8 cellular contexts compared by ENCODE assay signal in the genomic region with DNA sequence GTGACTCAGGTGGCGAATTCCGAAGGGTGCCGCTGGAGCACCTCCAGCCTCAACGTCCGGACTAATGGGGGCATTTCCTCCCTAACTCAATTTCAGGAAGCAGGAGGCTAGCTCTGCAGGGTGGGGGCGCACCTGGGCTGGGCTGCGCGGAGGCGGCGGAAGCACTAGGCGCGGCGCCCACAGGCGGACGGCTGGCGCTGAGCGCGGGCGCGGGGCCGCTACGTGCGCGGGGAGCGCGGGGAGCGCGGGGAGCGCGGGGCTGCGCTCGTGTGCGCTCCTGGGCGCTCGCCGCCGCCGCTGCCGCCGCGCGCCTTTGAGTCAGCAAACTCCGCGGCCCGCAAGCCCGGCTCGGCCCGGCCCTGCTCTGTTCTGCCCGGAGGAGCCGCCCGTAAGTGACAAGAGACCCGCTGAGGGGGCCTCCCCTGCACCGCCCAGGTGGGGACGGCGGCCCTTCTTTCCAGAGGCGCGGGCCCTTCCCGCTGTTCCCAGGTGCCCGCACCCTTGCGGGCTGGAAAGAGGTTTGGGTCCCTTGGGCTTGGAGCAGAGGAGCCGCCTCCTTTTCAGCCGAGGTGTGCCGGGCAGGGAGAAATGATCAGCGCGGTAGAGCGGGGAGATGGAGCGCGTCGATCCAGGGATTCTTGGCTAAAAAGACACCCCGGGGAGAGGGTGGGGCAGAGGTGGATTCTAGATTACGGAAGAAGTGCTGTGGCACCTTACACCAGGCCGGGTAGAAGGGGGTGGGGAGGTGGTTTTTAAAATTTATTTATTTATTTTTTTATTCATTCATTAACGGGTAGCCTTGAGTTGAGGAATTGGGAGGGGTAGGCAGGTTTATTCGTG. TPM values are rescaled to one million over a fixed set of nuclear protein-coding genes. Genes with fewer than 3 reads are reported as not detected.
DNase-seq lines count a peak whose midpoint lies in the region; ATAC-seq and TF ChIP-seq lines count a peak whose summit lies in the region.

Gene SNX10 (plus strand): TSS at position 164 of the 840 bp plus-strand sequence. CDS start 54,581 bp downstream, outside the sequence.

- CTCF ChIA-PET in Panc1 (lab: Charles Lee), result no interaction called here

- 2% methylated on average over 74 of the region's 74 CpGs for WGBS in HUES64
- WGBS in upper lobe of left lung, 2 donors, result 4% methylated on average over 20 to 47 of the region's 74 CpGs

- H3K4me3 ChIP-seq in HUES64 (ENCODE audit: low read length) (peak within 1 kb of the TSS; percentile 64), Panc1 (ENCODE audit: low read depth in 2 of 2, low read length in 2 of 2) (peak within 1 kb of the TSS; percentile 53 to 64), cardiac muscle cell (peak within 1 kb of the TSS; percentile 77), upper lobe of left lung (peak within 1 kb of the TSS; percentile 28 to 72 (median 59))

- H3K27ac ChIP-seq in HUES64 (ENCODE audit: low read depth, low read length), result no peak within 1 kb of the TSS
- H3K27ac ChIP-seq in Panc1 (ENCODE audit: low read length), result peak within 1 kb of the TSS; percentile 86
- H3K27ac ChIP-seq in cardiac muscle cell, result no peak within 1 kb of the TSS
- H3K27ac ChIP-seq in upper lobe of left lung, result peak within 1 kb of the TSS; percentile 75 to 90 (median 76)

- TF ChIP-seq EP300 in upper lobe of left lung (IDR thresholded peaks at IDR 0.05), result no peak

- TF ChIP-seq CTCF in Panc1 (IDR thresholded peaks at IDR 0.05), result peak; percentile 86
- peak; percentile 23 for TF ChIP-seq CTCF in cardiac muscle cell (IDR thresholded peaks at IDR 0.05; ENCODE audit: low read depth, low read length)
- TF ChIP-seq CTCF in upper lobe of left lung (IDR thresholded peaks at IDR 0.05), result peak in 4 of 6 experiments; percentile 16 to 57 (median 25)

- H3K4me1 ChIP-seq in HUES64 (ENCODE audit: insufficient read depth, low read length) (peaks cover 9% of the 10 kb centered on the region; the same call in 1 of the 2 replicates), Panc1 (ENCODE audit: control insufficient read depth, insufficient read depth, low read length) (peaks cover 11% of the 10 kb centered on the region), cardiac muscle cell (ENCODE audit: low read depth) (no peaks in the 10 kb centered on the region), upper lobe of left lung (peaks cover 0 to 22% (median 6%) of the 10 kb centered on the region in 4 donors)

- DNase-seq in D341Med (ENCODE audit: low spot score), result peak; percentile 85
- DNase-seq in Panc1 (ENCODE audit: low read depth, low spot score), result no peak
- DNase-seq in activated effector memory CD4-positive, alpha-beta T cell treated with anti-CD3 and anti-CD28 coated beads, Interleukin-2, amount 50 U/mL, for 16 hours, result peak; percentile 90
- DNase-seq in cardiac muscle cell (ENCODE audit: low read depth in 1 of 2, low spot score in 1 of 2), result peak; percentile 34 to 78
- DNase-seq in posterior cingulate gyrus, result peak; percentile 22 to 94 (median 52)
- DNase-seq in upper lobe of left lung, result peak; percentile 75 to 93

- H3K27me3 ChIP-seq in HUES64 (ENCODE audit: insufficient read depth, low read length) (peaks cover 6% of the 10 kb centered on the region; the same call in 1 of the 2 replicates), Panc1 (ENCODE audit: control insufficient read depth, insufficient read depth, low read length) (no peaks in the 10 kb centered on the region), cardiac muscle cell (no peaks in the 10 kb centered on the region), upper lobe of left lung (no peaks in the 10 kb centered on the region)

- TF ChIP-seq POLR2A in upper lobe of left lung (IDR thresholded peaks at IDR 0.05), result peak in 1 of 4 donors; percentile 30

- intact Hi-C loops in Panc1 (cut with micrococcal nuclease; ENCODE audit: unreplicated experiment) (loop anchor here (5.0 kb wide), 1 partner anchor 70 kb away; no protein-coding TSS in a partner anchor), posterior cingulate gyrus (cut with DNase I) (loop anchor here (2.0 to 5.0 kb wide), 2 partner anchors 75 to 89 kb away; no protein-coding TSS in a partner anchor)

- ATAC-seq in GM21381 (IDR thresholded peaks at IDR 0.05; ENCODE audit: unreplicated experiment) (peak; percentile 81), Panc1 (peak; percentile 96), upper lobe of left lung (ENCODE audit: low FRiP score in 2 of 2) (peak; percentile 44 to 86)

- no peaks in the 10 kb centered on the region for H3K36me3 ChIP-seq in HUES64 (ENCODE audit: insufficient read depth, low read length)
- H3K36me3 ChIP-seq in Panc1 (ENCODE audit: control insufficient read depth, insufficient read depth, low read length), result no peaks in the 10 kb centered on the region
- no peaks in the 10 kb centered on the region for H3K36me3 ChIP-seq in cardiac muscle cell
- no peaks in the 10 kb centered on the region for H3K36me3 ChIP-seq in upper lobe of left lung

- H3K9ac ChIP-seq in HUES64 (ENCODE audit: low read depth, low read length), result peak within 1 kb of the TSS; percentile 57

- H3K9me3 ChIP-seq in HUES64 (ENCODE audit: insufficient read depth, low read depth, low read length) (no peaks in the 10 kb centered on the region), Panc1 (ENCODE audit: control insufficient read depth, insufficient read depth, low read depth, low read length) (no peaks in the 10 kb centered on the region), cardiac muscle cell (ENCODE audit: low read depth) (no peaks in the 10 kb centered on the region), upper lobe of left lung (no peaks in the 10 kb centered on the region)

- in situ Hi-C loops in Panc1 (cut with HindIII; ENCODE audit: low pct_unique_long_range_greater_than_20kb, low sequenced_read_pairs), result no loop called here

- POLR2A ChIA-PET in Panc1 (lab: Charles Lee), result no interaction called here

- BruUV-seq in Panc1 (replicated peaks; lab: Mats Ljungman, UMichigan), result no TSS peak

RNA-seq across cellular contexts. Expression of gene SNX10, which starts in this region (rescaled TPM):
- polyA plus RNA-seq in HUES64 (2013, experiment 1 of 2), result 8.5 TPM
- polyA plus RNA-seq in HUES64 (2013, experiment 2 of 2), result 13.5 TPM
- total RNA-seq in Panc1 (2021; ENCODE audit: unreplicated experiment), result 21.8 TPM
- 7.3 TPM for polyA plus RNA-seq in Panc1 (2012; ENCODE audit: insufficient read length)
- 3.3 and 5.0 TPM in 2 replicates for total RNA-seq in cardiac muscle cell
- 9.3 and 11.6 TPM in 2 replicates for polyA plus RNA-seq in cardiac muscle cell
- total RNA-seq in upper lobe of left lung, result 10 to 100 TPM; 24.1 to 78.6 (median 36.4) TPM

Comparison
In these comparisons a context has a peak if more than half of its experiments do, and no peak if none do; other contexts are left out.
1. H3K27ac ChIP-seq: peak in Panc1 (single experiment) and upper lobe of left lung (4 of 4); none in HUES64 (single experiment) and cardiac muscle cell (single experiment).
2. CTCF ChIP-seq: peak in every context shown above with its lines; median percentile 86 in Panc1; 25 in upper lobe of left lung; 23 in cardiac muscle cell.
3. Peak in every context shown above with its lines, with median percentiles within 50 percentile points of each other: ATAC-seq and H3K4me3 ChIP-seq.